ENCODE assay signal across 23 cellular contexts in the genomic region with DNA sequence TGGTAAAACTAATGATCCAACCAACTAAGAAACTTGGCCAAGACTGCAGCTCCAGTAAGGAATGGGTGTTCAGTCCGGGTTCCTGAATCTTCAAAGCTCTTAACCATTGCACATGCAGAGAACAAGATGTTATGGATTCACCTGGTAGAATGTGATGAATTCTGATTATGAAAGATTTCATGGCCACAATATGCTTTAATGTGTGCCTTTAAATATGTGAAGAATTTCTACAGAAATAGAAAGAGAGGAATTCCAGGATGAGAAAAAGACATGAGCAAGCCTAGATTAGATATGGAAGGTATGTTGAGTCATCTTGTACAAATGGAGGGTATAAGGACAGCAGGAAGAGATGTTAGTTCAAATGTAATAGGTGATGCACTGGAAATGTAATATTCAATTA.
"Had no signal": no experiment of that assay in that cellular context is flagged by ENCODE, and none has a peak within 500 bp of the region (broad histone marks: within the 10 kb centered on the region; RNA-seq: fewer than 3 reads in every experiment).

No MANE protein-coding gene starts in this region.

- H3K9me3 ChIP-seq: MG63, SJSA1 had no signal

- DNase-seq: KBM-7, MG63, NCI-H1092, NCI-H1105 treated with DMSO at 0.1 percent for 48 hours, NCI-H1417 treated with DMSO at 0.1 percent for 48 hours, NCI-H146, NCI-H1694 treated with DMSO at 0.1 percent for 48 hours, NCI-H1930, NCI-H2081, NCI-H2107, NCI-H2227 treated with DMSO at 0.1 percent for 48 hours, NCI-H446, NCI-H510A, NCI-H524 treated with DMSO at 0.1 percent for 48 hours, NCI-H69, NCI-H774, SHP77 treated with DMSO at 0.1 percent for 48 hours had no signal

- H3K4me1 ChIP-seq: SJSA1 had no signal

- H3K36me3 ChIP-seq: MG63, SJSA1 had no signal

- H3K4me3 ChIP-seq: MG63, SJSA1, SK-N-MC had no signal

- FAIRE-seq: HTR-8/SVneo had no signal

- H3K27ac ChIP-seq: HL-60, SJSA1, SK-N-MC had no signal

- H3K27me3 ChIP-seq: MG63 had no signal

- ATAC-seq: Panc1, Right ventricle myocardium inferior had no signal
